8 cellular contexts compared by ENCODE assay signal in the genomic region with DNA sequence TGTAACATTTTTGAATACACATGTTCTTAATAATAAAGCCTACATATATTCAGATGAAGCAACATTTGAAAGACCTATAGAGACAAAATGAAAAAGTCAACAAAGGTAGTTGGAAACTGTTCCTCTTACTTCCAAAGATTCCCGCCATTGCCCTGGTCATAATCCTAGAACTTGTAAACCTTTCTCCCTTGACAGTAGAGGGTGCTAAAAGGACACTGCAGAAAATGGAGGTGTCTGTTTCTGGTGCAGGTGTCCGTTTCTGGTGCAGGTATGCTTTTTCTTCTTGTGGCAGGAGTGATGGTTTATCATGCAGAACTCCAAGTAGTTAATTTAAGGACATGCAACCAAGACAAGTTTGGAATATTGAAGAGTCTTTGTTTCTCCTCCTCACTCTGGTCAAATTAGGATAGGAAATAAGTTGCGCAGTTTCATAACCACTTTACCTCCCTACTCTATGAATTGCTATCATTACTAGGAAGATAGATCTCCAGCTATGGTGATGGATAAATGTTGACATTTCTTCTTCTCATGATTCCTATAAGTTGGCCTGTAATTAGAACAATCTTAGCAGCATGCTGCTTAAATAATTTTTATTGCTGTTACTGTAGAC. TPM values are rescaled to one million over a fixed set of nuclear protein-coding genes. Genes with fewer than 3 reads are reported as not detected.
A peak's percentile ranks its signal among the peaks of the same experiment; 100 is the strongest.
DNase-seq lines count a peak whose midpoint lies in the region; ATAC-seq and TF ChIP-seq lines count a peak whose summit lies in the region.

No MANE protein-coding gene starts in this region.

- H3K9ac ChIP-seq in NT2/D1 (ENCODE audit: insufficient read length, low read depth) = no peak overlapping the region

- peak; percentile 76 for ATAC-seq in HG03095 (IDR thresholded peaks at IDR 0.05; ENCODE audit: unreplicated experiment)
- ATAC-seq in foreskin keratinocyte = peak; percentile 89
- no peak for ATAC-seq in stimulated activated naive CD8-positive, alpha-beta T cell treated with anti-CD3 and anti-CD28 coated beads, Interleukin-15, Interleukin-2, amounts not matched to agents 100 U/mL and 50 U/mL, for 24 hours

- H3K4me1 ChIP-seq in NT2/D1 (ENCODE audit: insufficient read depth, insufficient read length) (no peaks in the 10 kb centered on the region), foreskin keratinocyte (no peaks in the 10 kb centered on the region)

- no peaks in the 10 kb centered on the region for H3K27me3 ChIP-seq in NT2/D1 (ENCODE audit: insufficient read depth, insufficient read length)
- no peaks in the 10 kb centered on the region for H3K27me3 ChIP-seq in foreskin keratinocyte

- peak; percentile 30 for DNase-seq in NCI-H1436 (lab: John Stamatoyannopoulos, UW)
- DNase-seq in NCI-H1436 treated with DMSO at 0.1 percent for 48 hours (lab: John Stamatoyannopoulos, UW) = no peak
- peak; percentile 23 for DNase-seq in NT2/D1 (ENCODE audit: low read depth, low spot score)
- DNase-seq in foreskin keratinocyte = peak; percentile 25 to 53
- no peak for DNase-seq in DMS79 treated with DMSO at 0.1 percent for 48 hours (lab: John Stamatoyannopoulos, UW)
- DNase-seq in ecto neural progenitor cell (ENCODE audit: low spot score) = no peak
- DNase-seq in stimulated activated naive CD8-positive, alpha-beta T cell treated with anti-CD3 and anti-CD28 coated beads, Interleukin-15, Interleukin-2, amounts not matched to agents 100 U/mL and 50 U/mL, for 24 hours = no peak

- no peaks in the 10 kb centered on the region for H3K36me3 ChIP-seq in NT2/D1 (ENCODE audit: insufficient read depth, insufficient read length, low read length)

- no peak overlapping the region for H3K27ac ChIP-seq in foreskin keratinocyte

- no peaks in the 10 kb centered on the region for H3K9me3 ChIP-seq in NT2/D1 (ENCODE audit: insufficient read depth, low read length)

- TF ChIP-seq CTCF in foreskin keratinocyte (conservative IDR thresholded peaks at IDR 0.05) = peak; percentile 84

- H3K4me3 ChIP-seq in NT2/D1 (ENCODE audit: insufficient read length, low read depth) = no peak overlapping the region

RNA-seq across cellular contexts. Expression of gene FAM174A, which starts 56.0 kb away (rescaled TPM):
- total RNA-seq in foreskin keratinocyte = 12.2 and 16.8 TPM in 2 replicates
- polyA plus RNA-seq in foreskin keratinocyte = 11.4 and 16.9 TPM in 2 replicates

Comparison
In these comparisons a context has a peak if more than half of its experiments do, and no peak if none do; other contexts are left out.
1. DNase-seq: peak in NCI-H1436 (single experiment), NT2/D1 (single experiment) and foreskin keratinocyte (2 of 2); none in NCI-H1436 treated with DMSO at 0.1 percent for 48 hours (single experiment), DMS79 treated with DMSO at 0.1 percent for 48 hours (single experiment), ecto neural progenitor cell (single experiment) and stimulated activated naive CD8-positive, alpha-beta T cell treated with anti-CD3 and anti-CD28 coated beads, Interleukin-15, Interleukin-2, amounts not matched to agents 100 U/mL and 50 U/mL, for 24 hours (single experiment).